18 cellular contexts compared by ENCODE assay signal in the genomic region with DNA sequence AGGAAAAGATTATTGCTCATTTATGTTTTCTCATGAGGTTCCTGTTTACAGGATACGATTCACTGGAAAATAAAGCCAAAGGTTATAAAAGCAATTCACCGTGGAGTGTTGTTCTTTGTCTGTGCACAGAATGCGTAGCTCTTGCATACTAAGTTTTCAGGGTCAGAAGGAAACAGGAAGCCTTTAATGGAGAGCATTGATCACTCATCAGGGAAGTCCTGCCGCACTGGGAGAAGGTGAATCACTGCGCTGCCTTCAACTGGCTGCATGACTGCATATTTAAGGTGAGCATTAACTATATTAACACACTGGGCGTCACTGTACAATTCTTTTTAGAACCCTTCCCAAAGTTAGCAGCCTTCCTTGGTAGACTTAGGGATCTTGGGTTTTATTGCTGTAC.
DNase-seq lines count a peak whose midpoint lies in the region; ATAC-seq, FAIRE-seq and TF ChIP-seq lines count a peak whose summit lies in the region.
"Had no signal": no experiment of that assay in that cellular context is flagged by ENCODE, and none has a peak within 500 bp of the region (broad histone marks: within the 10 kb centered on the region; RNA-seq: fewer than 3 reads in every experiment).

No MANE protein-coding gene starts in this region.

- no peak overlapping the region for H3K4me3 ChIP-seq in suprapubic skin
- H3K4me3 ChIP-seq: GM12878, GM23248 had no signal

- WGBS in suprapubic skin, result 79% methylated on average over 6 of the region's 6 CpGs

- ATAC-seq in esophagus mucosa (peak; percentile 51), left colon (no peak)
- ATAC-seq: GM12878 had no signal

- TF ChIP-seq EP300 in suprapubic skin (IDR thresholded peaks at IDR 0.05), result no peak

- no peaks in the 10 kb centered on the region for H3K36me3 ChIP-seq in suprapubic skin

- no peak for TF ChIP-seq CTCF in suprapubic skin (IDR thresholded peaks at IDR 0.05)

- no peaks in the 10 kb centered on the region for H3K4me1 ChIP-seq in suprapubic skin
- H3K4me1 ChIP-seq: Caco-2 had no signal

- DNase-seq in dermis blood vessel endothelial cell (peak; percentile 2), left kidney (ENCODE audit: low read depth, low spot score) (peak; percentile 12), suprapubic skin (ENCODE audit: low spot score in 2 of 2) (no peak), left colon (no peak), H54 (ENCODE audit: insufficient read length, low spot score) (no peak), HTR-8/SVneo (ENCODE audit: insufficient read length, low spot score) (no peak)
- DNase-seq: AML-193; Caco-2; CD4-positive, alpha-beta T cell; DMS 273 treated with DMSO at 0.1 percent for 48 hours; DMS53; DND-41; EL; GM23248; HCEC 1CT had no signal

- intact Hi-C loops in left colon (cut with DNase I, micrococcal nuclease), result no loop called here

- FAIRE-seq in H54 (lab: Jason Lieb, UNC) (no peak), HTR-8/SVneo (lab: Jason Lieb, UNC) (no peak)
- FAIRE-seq: GM12878 had no signal

- no peaks in the 10 kb centered on the region for H3K9me3 ChIP-seq in suprapubic skin
- H3K9me3 ChIP-seq: Caco-2 had no signal

- H3K27me3 ChIP-seq in suprapubic skin, result peaks cover 9% of the 10 kb centered on the region

- TF ChIP-seq POLR2A in suprapubic skin (IDR thresholded peaks at IDR 0.05), result no peak
- no peak for TF ChIP-seq POLR2A in H54 (IDR thresholded peaks at IDR 0.05; ENCODE audit: low read depth, low read length)

- H3K27ac ChIP-seq in suprapubic skin, result no peak overlapping the region
- H3K27ac ChIP-seq: C4-2B, GM23248 had no signal

Comparison
In these comparisons a context has a peak if more than half of its experiments do, and no peak if none do; other contexts are left out.
1. DNase-seq: peak in dermis blood vessel endothelial cell (single experiment) and left kidney (single experiment); none in suprapubic skin (0 of 2), left colon (0 of 2), H54 (single experiment) and HTR-8/SVneo (single experiment).